8 cellular contexts compared by ENCODE assay signal in the genomic region with DNA sequence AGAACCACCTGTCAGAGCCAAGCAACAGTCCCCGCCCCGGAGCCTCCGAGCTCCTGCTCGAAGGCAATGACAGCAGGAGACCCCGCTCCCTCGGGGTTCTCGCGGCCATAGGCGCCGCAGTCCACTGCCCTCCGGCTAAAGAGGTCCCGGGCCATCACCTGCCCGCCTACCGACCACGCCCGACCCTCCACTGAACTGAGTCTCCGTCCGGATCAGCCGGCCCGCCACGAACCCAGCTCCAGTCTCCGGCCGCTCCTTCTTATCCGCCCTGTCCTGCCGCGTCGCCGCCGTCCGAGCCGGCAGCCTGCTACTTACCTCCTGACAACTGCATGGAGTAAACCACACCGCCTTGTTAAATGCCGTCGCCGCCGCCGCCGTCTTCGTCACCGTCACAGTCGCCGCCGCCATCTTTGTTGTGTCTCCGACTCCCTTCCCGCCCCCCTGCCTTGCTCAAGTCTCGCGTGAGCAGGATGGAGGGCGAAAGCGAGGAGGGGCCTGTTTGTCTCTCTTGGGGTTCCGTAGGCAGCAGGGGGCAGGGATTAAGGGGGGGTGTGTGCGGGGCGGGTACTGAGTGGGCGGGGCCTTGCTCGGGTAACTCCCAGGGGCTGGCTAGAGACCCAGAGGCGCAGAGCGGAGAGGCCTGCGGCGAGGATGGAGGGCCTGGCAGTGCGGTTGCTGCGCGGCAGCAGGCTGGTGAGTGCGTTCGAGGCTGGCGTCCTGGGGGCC. TPM values are rescaled to one million over a fixed set of nuclear protein-coding genes. Genes with fewer than 3 reads are reported as not detected.
DNase-seq lines count a peak whose midpoint lies in the region; ATAC-seq and TF ChIP-seq lines count a peak whose summit lies in the region.

Gene ACADSB (plus strand): TSS at position 628 of the 726 bp plus-strand sequence. CDS start 24 bp downstream, at position 652.
Gene IKZF5 (minus strand): TSS at position 417 of the 726 bp plus-strand sequence. CDS start 10,170 bp downstream, outside the sequence.

- peak within 1 kb of the TSS; percentile 68 for H3K27ac ChIP-seq in muscle layer of duodenum (ENCODE audit: low read length)

- H3K27me3 ChIP-seq in muscle layer of duodenum (ENCODE audit: low read depth, low read length): no peaks in the 10 kb centered on the region

- H3K4me3 Mint-ChIP-seq in activated T-cell treated with anti-CD3 and anti-CD28 coated beads, Interleukin-2, amount 50 U/mL, for 24 hours: peak within 1 kb of the TSS; percentile 94

- peaks cover 59% of the 10 kb centered on the region for H3K4me1 Mint-ChIP-seq in activated T-cell treated with anti-CD3 and anti-CD28 coated beads, Interleukin-2, amount 50 U/mL, for 24 hours (ENCODE audit: low read depth)

- peaks cover 8 to 49% of the 10 kb centered on the region in 2 donors for H3K4me1 ChIP-seq in muscle layer of duodenum (ENCODE audit: control insufficient read depth in 1 of 2, insufficient read depth in 2 of 2, low read length in 2 of 2)

- peak within 1 kb of the TSS; percentile 83 to 87 for H3K4me3 ChIP-seq in muscle layer of duodenum (ENCODE audit: low read depth in 1 of 2, low read length in 2 of 2)

- peak within 1 kb of the TSS; percentile 99 for H3K27ac Mint-ChIP-seq in activated T-cell treated with anti-CD3 and anti-CD28 coated beads, Interleukin-2, amount 50 U/mL, for 24 hours

- DNase-seq in DMS79 (lab: John Stamatoyannopoulos, UW) (peak; percentile 78), KG1 (lab: John Stamatoyannopoulos, UW) (peak; percentile 87)
- DNase-seq in activated T-cell treated with anti-CD3 and anti-CD28 coated beads, Interleukin-2, amount 50 U/mL, for 24 hours: peak; percentile 94
- peak; percentile 88 for DNase-seq in stimulated activated CD8-positive, alpha-beta memory T cell treated with anti-CD3 and anti-CD28 coated beads, Interleukin-7, amount 100 ng/mL, for 24 hours (ENCODE audit: low read depth)

- ATAC-seq in GM21737 (IDR thresholded peaks at IDR 0.05; ENCODE audit: unreplicated experiment) (peak; percentile 91), esophagus mucosa (peak; percentile 99)

- no peaks in the 10 kb centered on the region for H3K36me3 ChIP-seq in muscle layer of duodenum (ENCODE audit: control insufficient read depth in 1 of 2, insufficient read depth in 2 of 2, low read length in 2 of 2)

- no peaks in the 10 kb centered on the region for H3K9me3 ChIP-seq in muscle layer of duodenum (ENCODE audit: control insufficient read depth in 1 of 2, low read length in 2 of 2)

- peaks cover 62% of the 10 kb centered on the region for H3K36me3 Mint-ChIP-seq in activated T-cell treated with anti-CD3 and anti-CD28 coated beads, Interleukin-2, amount 50 U/mL, for 24 hours (ENCODE audit: low read depth)

- no peaks in the 10 kb centered on the region for H3K9me3 Mint-ChIP-seq in activated T-cell treated with anti-CD3 and anti-CD28 coated beads, Interleukin-2, amount 50 U/mL, for 24 hours

- no peaks in the 10 kb centered on the region for H3K27me3 Mint-ChIP-seq in activated T-cell treated with anti-CD3 and anti-CD28 coated beads, Interleukin-2, amount 50 U/mL, for 24 hours

TF ChIP-seq in PFSK-1, 5 proteins besides CTCF, POLR2A, EP300 and RAD21:
- peak; percentile 76; the same call in 1 of the 2 replicates for TF ChIP-seq TAF1 (IDR thresholded peaks at IDR 0.05; ENCODE audit: borderline replicate concordance, insufficient read depth, low read length)
- TF ChIP-seq FOXP2 (optimal IDR thresholded peaks at IDR 0.05; ENCODE audit: borderline replicate concordance, extremely low read depth, extremely low read length, insufficient read depth): peak; percentile 84
- TF ChIP-seq SIN3A (IDR thresholded peaks at IDR 0.05; ENCODE audit: borderline replicate concordance, insufficient read depth, low read length): 0 out of 2 replicates have a peak, but pooled peaks have one; percentile 64
- no peak for TF ChIP-seq REST (IDR thresholded peaks at IDR 0.05; ENCODE audit: insufficient read depth in 1 of 2, low read depth in 2 of 2, low read length in 2 of 2)
- peak; percentile 64; the same call in 1 of the 2 replicates for TF ChIP-seq POLR2AphosphoS5 (IDR thresholded peaks at IDR 0.05; ENCODE audit: low read depth, low read length)

RNA-seq across cellular contexts. Expression of gene ACADSB, which starts in this region (rescaled TPM):
- polyA plus RNA-seq in PFSK-1 (2012; ENCODE audit: insufficient read length, low read depth): 2.7 TPM
- total RNA-seq in esophagus mucosa: 21.1 TPM

RNA-seq across cellular contexts. Expression of gene IKZF5, which starts in this region (rescaled TPM):
- 2.5 TPM for polyA plus RNA-seq in PFSK-1 (2012; ENCODE audit: insufficient read length, low read depth)
- 7.7 TPM for total RNA-seq in esophagus mucosa

Comparison
In these comparisons a context has a peak if more than half of its experiments do, and no peak if none do; other contexts are left out.
1. Peak in every context shown above with its lines: DNase-seq, ATAC-seq, H3K4me3 ChIP-seq and H3K27ac ChIP-seq.